29 cellular contexts compared by ENCODE assay signal in the genomic region with DNA sequence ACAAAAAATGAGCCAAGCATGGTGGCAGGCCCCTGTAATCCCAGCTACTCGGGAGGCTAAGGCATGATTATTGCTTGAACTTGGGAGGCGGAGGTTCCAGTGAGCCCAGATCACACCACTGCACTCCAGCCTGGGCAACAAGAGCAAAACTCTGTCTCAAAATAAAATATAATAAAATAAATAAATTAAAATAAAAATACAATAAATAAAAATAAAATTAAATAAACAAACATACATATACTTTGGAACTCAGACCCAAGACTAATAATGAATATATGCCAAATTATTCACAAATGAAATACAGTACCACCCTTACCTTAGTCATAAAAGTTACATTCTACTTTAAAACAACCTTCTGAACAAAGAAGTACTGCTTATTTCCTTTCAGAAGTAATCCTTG.
"Had no signal": no experiment of that assay in that cellular context is flagged by ENCODE, and none has a peak within 500 bp of the region (broad histone marks: within the 10 kb centered on the region; RNA-seq: fewer than 3 reads in every experiment).

No MANE protein-coding gene starts in this region.

- H3K27ac ChIP-seq: colonic mucosa, coronary artery, dorsolateral prefrontal cortex, epithelial cell of prostate, esophagus muscularis mucosa, esophagus squamous epithelium, foreskin keratinocyte, gastrocnemius medialis, gastroesophageal sphincter, heart left ventricle, heart right ventricle had no signal

- H3K36me3 ChIP-seq: colonic mucosa, gastrocnemius medialis had no signal

- H3K27me3 Mint-ChIP-seq: dendritic cell treated with granulocyte-macrophage colony-stimulating factor and Interleukin-4, amounts not matched to agents 40 ng/mL and 50 ng/mL, for 4 days; effector memory CD8-positive, alpha-beta T cell had no signal

- H3K4me1 Mint-ChIP-seq: endodermal cell had no signal

- H3K4me3 ChIP-seq: colonic mucosa, coronary artery, dorsolateral prefrontal cortex, esophagus muscularis mucosa, esophagus squamous epithelium, gastrocnemius medialis, gastroesophageal sphincter, heart left ventricle, heart right ventricle had no signal

- FAIRE-seq: colon, endometrium, endothelial cell of umbilical vein, frontal cortex had no signal

- H3K4me3 Mint-ChIP-seq: dendritic cell treated with granulocyte-macrophage colony-stimulating factor and Interleukin-4, amounts not matched to agents 40 ng/mL and 50 ng/mL, for 4 days; effector memory CD8-positive, alpha-beta T cell; endodermal cell had no signal

- H3K27me3 ChIP-seq: colonic mucosa, dorsolateral prefrontal cortex, esophagus muscularis mucosa, esophagus squamous epithelium, foreskin keratinocyte, gastrocnemius medialis, gastroesophageal sphincter, heart left ventricle, heart right ventricle had no signal

- H3K4me1 ChIP-seq: colonic mucosa, esophagus muscularis mucosa, esophagus squamous epithelium, foreskin keratinocyte, gastrocnemius medialis, gastroesophageal sphincter, heart left ventricle had no signal

- H3K27ac Mint-ChIP-seq: dendritic cell treated with granulocyte-macrophage colony-stimulating factor and Interleukin-4, amounts not matched to agents 40 ng/mL and 50 ng/mL, for 4 days; effector memory CD8-positive, alpha-beta T cell; endodermal cell had no signal

- ATAC-seq: effector memory CD8-positive, alpha-beta T cell; esophagus mucosa; foreskin keratinocyte; gastrocnemius medialis; gastroesophageal sphincter; heart left ventricle; heart right ventricle had no signal

- H3K9me3 ChIP-seq: colonic mucosa, gastrocnemius medialis had no signal

- DNase-seq: colonic mucosa; cortex of kidney; dermis blood vessel endothelial cell; dorsolateral prefrontal cortex; effector CD4-positive, alpha-beta T cell; effector CD8-positive, alpha-beta T cell; effector memory CD4-positive, alpha-beta T cell; effector memory CD8-positive, alpha-beta T cell; endodermal cell; erythroblast; esophagus squamous epithelium; foreskin fibroblast; foreskin keratinocyte; foreskin melanocyte; gastrocnemius medialis; glutamatergic neuron; head of caudate nucleus; heart left ventricle; heart right ventricle had no signal
